Comparison of ENCODE assay signal across 21 cellular contexts in the genomic region with DNA sequence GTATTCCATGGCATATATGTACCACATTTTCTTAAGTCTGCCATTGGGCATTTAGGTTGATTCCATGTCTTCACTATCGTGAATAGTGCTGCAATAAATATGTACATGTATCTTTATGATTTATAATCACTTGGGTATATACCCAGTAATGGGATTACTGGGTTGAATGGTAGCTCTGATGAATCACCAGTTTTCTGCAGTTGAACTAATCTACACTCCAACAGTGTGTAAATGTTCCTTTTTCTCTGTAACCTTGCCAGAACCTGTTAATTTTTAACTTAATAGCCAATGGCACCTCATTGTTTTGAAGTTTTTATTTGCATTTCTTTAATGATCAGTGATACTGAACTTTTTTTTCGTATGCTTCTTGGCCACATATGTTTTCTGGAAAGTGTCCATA.
DNase-seq lines count a peak whose midpoint lies in the region; ATAC-seq, FAIRE-seq and TF ChIP-seq lines count a peak whose summit lies in the region.
"Had no signal": no experiment of that assay in that cellular context is flagged by ENCODE, and none has a peak within 500 bp of the region (broad histone marks: within the 10 kb centered on the region; RNA-seq: fewer than 3 reads in every experiment).

No MANE protein-coding gene starts in this region.

- WGBS in K562 (ENCODE audit: insufficient coverage, low coverage, missing lambda C conversion rate) = 2% methylated on average over 2 of the region's 2 CpGs
- WGBS in small intestine, 3 donors = 11 to 58% (median 24%) methylated on average over 2 of the region's 2 CpGs

- no peak for FAIRE-seq in K562 (lab: Jason Lieb, UNC)
- no peak for FAIRE-seq in small intestine (lab: Jason Lieb, UNC)
- FAIRE-seq: A549, D721Med, H54 had no signal

- no TSS peak for BruUV-seq in K562 (replicated peaks; lab: Mats Ljungman, UMichigan)

- no peak overlapping the region for H2AFZ ChIP-seq in K562 (ENCODE audit: low read depth, low read length)

- no peak overlapping the region for H3K4me3 Mint-ChIP-seq in natural killer cell treated with Interleukin-12 subunit alpha and Interleukin-12 subunit beta and Interleukin-15 and Interleukin-18, amount 100 ng/mL, for 72 hours
- H3K4me3 Mint-ChIP-seq: CD14-positive monocyte; CD4-positive, alpha-beta T cell; CD8-positive, alpha-beta memory T cell; HFFc6 had no signal

- H3K4me2 ChIP-seq in K562 (ENCODE audit: insufficient read depth, low read length) = no peak overlapping the region
- H3K4me2 ChIP-seq: A549; BLaER1 treated with 17β-estradiol and CSF1 and Interleukin-3, amounts not matched to agents 10 nM and 100 nM had no signal

- TF ChIP-seq POLR2A in K562 (conservative IDR thresholded peaks at IDR 0.05) (no peak), vagina (IDR thresholded peaks at IDR 0.05) (no peak)

- no peaks in the 10 kb centered on the region for H4K20me1 ChIP-seq in K562 (replicated peaks; ENCODE audit: control insufficient read depth, insufficient read depth, low read length)
- H4K20me1 ChIP-seq: BLaER1 treated with 17β-estradiol and CSF1 and Interleukin-3, amounts not matched to agents 10 nM and 100 nM had no signal

- H3K27ac ChIP-seq in K562 (ENCODE audit: extremely low read depth, low read depth, low read length) (no peak overlapping the region), small intestine (ENCODE audit: low read depth in 1 of 2, low read length in 1 of 2) (no peak overlapping the region), vagina (no peak overlapping the region)
- H3K27ac ChIP-seq: A549; BLaER1 treated with 17β-estradiol and CSF1 and Interleukin-3, amounts not matched to agents 10 nM and 100 nM had no signal

- H3K36me3 ChIP-seq in K562 (ENCODE audit: control insufficient read depth, insufficient read depth, low read length) (no peaks in the 10 kb centered on the region), small intestine (ENCODE audit: control insufficient read depth in 2 of 2, insufficient read depth in 2 of 2, low read length in 2 of 2) (no peaks in the 10 kb centered on the region), vagina (no peaks in the 10 kb centered on the region)
- H3K36me3 ChIP-seq: BE2C; BLaER1 treated with 17β-estradiol and CSF1 and Interleukin-3, amounts not matched to agents 10 nM and 100 nM; HAP-1 had no signal

- no peak overlapping the region for H3K27ac Mint-ChIP-seq in natural killer cell treated with Interleukin-12 subunit alpha and Interleukin-12 subunit beta and Interleukin-15 and Interleukin-18, amount 100 ng/mL, for 72 hours
- H3K27ac Mint-ChIP-seq: CD14-positive monocyte; CD4-positive, alpha-beta T cell; CD8-positive, alpha-beta memory T cell; HFFc6 had no signal

- no peak for TF ChIP-seq EP300 in K562 (IDR thresholded peaks at IDR 0.05; ENCODE audit: low read length)

- H3K9me3 Mint-ChIP-seq in natural killer cell treated with Interleukin-12 subunit alpha and Interleukin-12 subunit beta and Interleukin-15 and Interleukin-18, amount 100 ng/mL, for 72 hours = peaks cover 4% of the 10 kb centered on the region
- H3K9me3 Mint-ChIP-seq: CD4-positive, alpha-beta T cell; CD8-positive, alpha-beta memory T cell; HFFc6 had no signal

- no peak for ATAC-seq in K562
- no peak for ATAC-seq in natural killer cell treated with Interleukin-12 subunit alpha and Interleukin-12 subunit beta and Interleukin-15 and Interleukin-18, amount 100 ng/mL, for 72 hours

- no peak for TF ChIP-seq CTCF in K562 (IDR thresholded peaks at IDR 0.05 in 2 of 3, conservative IDR thresholded peaks at IDR 0.05 in 1 of 3; ENCODE audit: insufficient read depth in 2 of 3, low read depth in 1 of 3, low read length in 3 of 3)
- TF ChIP-seq CTCF in epithelial cell of proximal tubule (conservative IDR thresholded peaks at IDR 0.05; ENCODE audit: low read depth, low read length) = no peak
- no peak for TF ChIP-seq CTCF in vagina (IDR thresholded peaks at IDR 0.05)
- no peak for TF ChIP-seq CTCF in GM20000 (IDR thresholded peaks at IDR 0.05; ENCODE audit: extremely low read depth, missing control alignments)

- H3K9ac ChIP-seq in K562 (ENCODE audit: insufficient read depth in 1 of 2, low read depth in 2 of 2, low read length in 2 of 2) = no peak overlapping the region
- H3K9ac ChIP-seq: BLaER1 treated with 17β-estradiol and CSF1 and Interleukin-3, amounts not matched to agents 10 nM and 100 nM had no signal

- H3K36me3 Mint-ChIP-seq in natural killer cell treated with Interleukin-12 subunit alpha and Interleukin-12 subunit beta and Interleukin-15 and Interleukin-18, amount 100 ng/mL, for 72 hours = no peaks in the 10 kb centered on the region
- H3K36me3 Mint-ChIP-seq: CD14-positive monocyte; CD8-positive, alpha-beta memory T cell had no signal

- no peaks in the 10 kb centered on the region for H3K9me1 ChIP-seq in K562 (ENCODE audit: control insufficient read depth, insufficient read depth, low read length)

- intact Hi-C loops in K562 (cut with micrococcal nuclease) (loop anchor here (1.0 to 10.0 kb wide), 2 partner anchors 69 to 265 kb away; no protein-coding TSS in a partner anchor), vagina (cut with DNase I) (no loop called here)

- H3K4me1 ChIP-seq in K562 (replicated peaks in 1 of 2; ENCODE audit: control insufficient read depth in 2 of 2, insufficient read depth in 2 of 2, low read length in 2 of 2) (no peaks in the 10 kb centered on the region), small intestine (ENCODE audit: control insufficient read depth in 2 of 2, insufficient read depth in 1 of 2, low read depth in 1 of 2, low read length in 1 of 2) (no peaks in the 10 kb centered on the region), vagina (no peaks in the 10 kb centered on the region)
- H3K4me1 ChIP-seq: A549; BE2C; BLaER1 treated with 17β-estradiol and CSF1 and Interleukin-3, amounts not matched to agents 10 nM and 100 nM; HAP-1 had no signal

- no peak for DNase-seq in K562 (ENCODE audit: extremely low read depth in 1 of 4, low spot score in 3 of 4)
- DNase-seq in epithelial cell of proximal tubule (ENCODE audit: low read depth) = peak; percentile 9
- DNase-seq in kidney tubule cell (ENCODE audit: low spot score) = peak; percentile 45
- DNase-seq in small intestine = peak; percentile 24
- no peak for DNase-seq in vagina (ENCODE audit: extremely low spot score in 2 of 2)
- no peak for DNase-seq in GM20000 (ENCODE audit: low spot score)
- DNase-seq in natural killer cell treated with Interleukin-12 subunit alpha and Interleukin-12 subunit beta and Interleukin-15 and Interleukin-18, amount 100 ng/mL, for 72 hours (ENCODE audit: low spot score) = no peak
- DNase-seq: BE2C; CD4-positive, alpha-beta T cell; CD8-positive, alpha-beta memory T cell; DMS 273 treated with DMSO at 0.1 percent for 48 hours; DMS79; GOT3 had no signal

- POLR2A ChIA-PET in K562 (lab: Yijun Ruan, JAX) = no interaction called here

- no peaks in the 10 kb centered on the region for H3K79me2 ChIP-seq in K562 (ENCODE audit: control insufficient read depth, insufficient read depth, low read length)

- H3K9me3 ChIP-seq in K562 (replicated peaks; ENCODE audit: control insufficient read depth, insufficient read depth, low read depth, low read length) (no peaks in the 10 kb centered on the region), small intestine (ENCODE audit: control insufficient read depth, low read depth) (no peaks in the 10 kb centered on the region), vagina (no peaks in the 10 kb centered on the region)
- H3K9me3 ChIP-seq: A549, BE2C, HAP-1 had no signal

- no peaks in the 10 kb centered on the region for H3K4me1 Mint-ChIP-seq in natural killer cell treated with Interleukin-12 subunit alpha and Interleukin-12 subunit beta and Interleukin-15 and Interleukin-18, amount 100 ng/mL, for 72 hours (ENCODE audit: low read depth in 2 of 2)
- H3K4me1 Mint-ChIP-seq: CD14-positive monocyte; CD8-positive, alpha-beta memory T cell had no signal

- no peak overlapping the region for H3K4me3 ChIP-seq in K562
- H3K4me3 ChIP-seq in epithelial cell of proximal tubule (ENCODE audit: low read depth, low read length) = no peak overlapping the region
- no peak overlapping the region for H3K4me3 ChIP-seq in small intestine (ENCODE audit: low read depth in 1 of 2, low read length in 2 of 2)
- H3K4me3 ChIP-seq in vagina = no peak overlapping the region
- H3K4me3 ChIP-seq: A549; BLaER1 treated with 17β-estradiol and CSF1 and Interleukin-3, amounts not matched to agents 10 nM and 100 nM; GM12878; HAP-1 had no signal

- CTCF ChIA-PET in K562 (lab: Yijun Ruan, JAX; ENCODE audit: low intra/inter-chr PET ratio) = interaction anchor here (0.6 kb wide), 1 partner anchor 362 kb away, joined by 3 read pairs; no protein-coding TSS in a partner anchor

- H3K27me3 ChIP-seq in K562 (ENCODE audit: control insufficient read depth in 2 of 2, insufficient read depth in 2 of 2, low read length in 2 of 2) = no peaks in the 10 kb centered on the region
- H3K27me3 ChIP-seq in small intestine (ENCODE audit: control insufficient read depth in 2 of 2, insufficient read depth in 2 of 2, low read length in 2 of 2) = no peaks in the 10 kb centered on the region
- H3K27me3 ChIP-seq in vagina = no peaks in the 10 kb centered on the region
- H3K27me3 ChIP-seq: BE2C; BLaER1 treated with 17β-estradiol and CSF1 and Interleukin-3, amounts not matched to agents 10 nM and 100 nM had no signal

- in situ Hi-C loops in K562 (cut with MboI) = no loop called here

- no peak for TF ChIP-seq RAD21 in K562 (CRISPR knock-in tag; conservative IDR thresholded peaks at IDR 0.05 in 1 of 2, IDR thresholded peaks at IDR 0.05 in 1 of 2)

- H3K27me3 Mint-ChIP-seq in natural killer cell treated with Interleukin-12 subunit alpha and Interleukin-12 subunit beta and Interleukin-15 and Interleukin-18, amount 100 ng/mL, for 72 hours = peaks cover 8 to 14% of the 10 kb centered on the region in 2 donors

TF ChIP-seq in K562, 482 proteins besides CTCF, POLR2A, EP300 and RAD21:
- TF ChIP-seq ZNF146 (CRISPR knock-in tag; IDR thresholded peaks at IDR 0.05; ENCODE audit: unreplicated experiment) (peak; percentile 24), ZNF23 (CRISPR knock-in tag; IDR thresholded peaks at IDR 0.05) (no peak)

Comparison
In these comparisons a context has a peak if more than half of its experiments do, and no peak if none do; other contexts are left out.
1. DNase-seq: peak in epithelial cell of proximal tubule (single experiment), kidney tubule cell (single experiment) and small intestine (single experiment); none in K562 (0 of 4), vagina (0 of 2), GM20000 (single experiment) and natural killer cell treated with Interleukin-12 subunit alpha and Interleukin-12 subunit beta and Interleukin-15 and Interleukin-18, amount 100 ng/mL, for 72 hours (single experiment).